ENCODE assay signal across 1 cellular context in the genomic region with DNA sequence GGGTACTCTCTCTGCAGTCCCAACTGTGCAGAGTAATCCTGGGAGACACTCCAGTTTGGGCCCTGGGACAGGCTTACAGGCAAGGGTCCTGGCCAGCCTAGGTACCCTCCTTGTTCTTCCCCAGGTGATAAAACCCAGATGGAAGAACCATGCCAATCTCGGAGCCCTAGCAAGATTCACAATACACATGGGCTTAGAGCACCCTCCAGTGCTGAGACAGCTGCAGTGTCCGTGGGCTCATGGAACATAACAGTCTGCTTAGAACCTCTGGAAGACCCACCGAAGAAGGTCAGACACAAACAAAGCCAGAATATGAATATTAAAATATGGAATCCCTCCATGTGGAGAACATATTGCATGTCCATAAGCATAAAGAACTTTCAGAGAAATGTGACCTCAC.
TF ChIP-seq lines count a peak whose summit lies in the region.

No MANE protein-coding gene starts in this region.

TF ChIP-seq in WTC11, 78 proteins besides CTCF, POLR2A, EP300 and RAD21 (continued from another document):
- TF ChIP-seq, protein P1, sequence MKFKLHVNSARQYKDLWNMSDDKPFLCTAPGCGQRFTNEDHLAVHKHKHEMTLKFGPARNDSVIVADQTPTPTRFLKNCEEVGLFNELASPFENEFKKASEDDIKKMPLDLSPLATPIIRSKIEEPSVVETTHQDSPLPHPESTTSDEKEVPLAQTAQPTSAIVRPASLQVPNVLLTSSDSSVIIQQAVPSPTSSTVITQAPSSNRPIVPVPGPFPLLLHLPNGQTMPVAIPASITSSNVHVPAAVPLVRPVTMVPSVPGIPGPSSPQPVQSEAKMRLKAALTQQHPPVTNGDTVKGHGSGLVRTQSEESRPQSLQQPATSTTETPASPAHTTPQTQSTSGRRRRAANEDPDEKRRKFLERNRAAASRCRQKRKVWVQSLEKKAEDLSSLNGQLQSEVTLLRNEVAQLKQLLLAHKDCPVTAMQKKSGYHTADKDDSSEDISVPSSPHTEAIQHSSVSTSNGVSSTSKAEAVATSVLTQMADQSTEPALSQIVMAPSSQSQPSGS (CRISPR knock-in tag; IDR thresholded peaks at IDR 0.05; ENCODE audit: borderline replicate concordance, low read depth), result no peak
- TF ChIP-seq, protein P2, sequence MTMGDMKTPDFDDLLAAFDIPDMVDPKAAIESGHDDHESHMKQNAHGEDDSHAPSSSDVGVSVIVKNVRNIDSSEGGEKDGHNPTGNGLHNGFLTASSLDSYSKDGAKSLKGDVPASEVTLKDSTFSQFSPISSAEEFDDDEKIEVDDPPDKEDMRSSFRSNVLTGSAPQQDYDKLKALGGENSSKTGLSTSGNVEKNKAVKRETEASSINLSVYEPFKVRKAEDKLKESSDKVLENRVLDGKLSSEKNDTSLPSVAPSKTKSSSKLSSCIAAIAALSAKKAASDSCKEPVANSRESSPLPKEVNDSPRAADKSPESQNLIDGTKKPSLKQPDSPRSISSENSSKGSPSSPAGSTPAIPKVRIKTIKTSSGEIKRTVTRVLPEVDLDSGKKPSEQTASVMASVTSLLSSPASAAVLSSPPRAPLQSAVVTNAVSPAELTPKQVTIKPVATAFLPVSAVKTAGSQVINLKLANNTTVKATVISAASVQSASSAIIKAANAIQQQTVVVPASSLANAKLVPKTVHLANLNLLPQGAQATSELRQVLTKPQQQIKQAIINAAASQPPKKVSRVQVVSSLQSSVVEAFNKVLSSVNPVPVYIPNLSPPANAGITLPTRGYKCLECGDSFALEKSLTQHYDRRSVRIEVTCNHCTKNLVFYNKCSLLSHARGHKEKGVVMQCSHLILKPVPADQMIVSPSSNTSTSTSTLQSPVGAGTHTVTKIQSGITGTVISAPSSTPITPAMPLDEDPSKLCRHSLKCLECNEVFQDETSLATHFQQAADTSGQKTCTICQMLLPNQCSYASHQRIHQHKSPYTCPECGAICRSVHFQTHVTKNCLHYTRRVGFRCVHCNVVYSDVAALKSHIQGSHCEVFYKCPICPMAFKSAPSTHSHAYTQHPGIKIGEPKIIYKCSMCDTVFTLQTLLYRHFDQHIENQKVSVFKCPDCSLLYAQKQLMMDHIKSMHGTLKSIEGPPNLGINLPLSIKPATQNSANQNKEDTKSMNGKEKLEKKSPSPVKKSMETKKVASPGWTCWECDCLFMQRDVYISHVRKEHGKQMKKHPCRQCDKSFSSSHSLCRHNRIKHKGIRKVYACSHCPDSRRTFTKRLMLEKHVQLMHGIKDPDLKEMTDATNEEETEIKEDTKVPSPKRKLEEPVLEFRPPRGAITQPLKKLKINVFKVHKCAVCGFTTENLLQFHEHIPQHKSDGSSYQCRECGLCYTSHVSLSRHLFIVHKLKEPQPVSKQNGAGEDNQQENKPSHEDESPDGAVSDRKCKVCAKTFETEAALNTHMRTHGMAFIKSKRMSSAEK (CRISPR knock-in tag; IDR thresholded peaks at IDR 0.05; ENCODE audit: borderline replicate concordance), result no peak
- no peak for TF ChIP-seq CBFB (CRISPR knock-in tag; IDR thresholded peaks at IDR 0.05; ENCODE audit: low read depth)
- TF ChIP-seq, protein P3, sequence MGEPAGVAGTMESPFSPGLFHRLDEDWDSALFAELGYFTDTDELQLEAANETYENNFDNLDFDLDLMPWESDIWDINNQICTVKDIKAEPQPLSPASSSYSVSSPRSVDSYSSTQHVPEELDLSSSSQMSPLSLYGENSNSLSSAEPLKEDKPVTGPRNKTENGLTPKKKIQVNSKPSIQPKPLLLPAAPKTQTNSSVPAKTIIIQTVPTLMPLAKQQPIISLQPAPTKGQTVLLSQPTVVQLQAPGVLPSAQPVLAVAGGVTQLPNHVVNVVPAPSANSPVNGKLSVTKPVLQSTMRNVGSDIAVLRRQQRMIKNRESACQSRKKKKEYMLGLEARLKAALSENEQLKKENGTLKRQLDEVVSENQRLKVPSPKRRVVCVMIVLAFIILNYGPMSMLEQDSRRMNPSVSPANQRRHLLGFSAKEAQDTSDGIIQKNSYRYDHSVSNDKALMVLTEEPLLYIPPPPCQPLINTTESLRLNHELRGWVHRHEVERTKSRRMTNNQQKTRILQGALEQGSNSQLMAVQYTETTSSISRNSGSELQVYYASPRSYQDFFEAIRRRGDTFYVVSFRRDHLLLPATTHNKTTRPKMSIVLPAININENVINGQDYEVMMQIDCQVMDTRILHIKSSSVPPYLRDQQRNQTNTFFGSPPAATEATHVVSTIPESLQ (CRISPR knock-in tag; IDR thresholded peaks at IDR 0.05), result no peak
